13 cellular contexts compared by ENCODE assay signal in genomic region chr20:12660918-12661317, GRCh38.
A peak's percentile ranks its signal among the peaks of the same experiment; 100 is the strongest.
DNase-seq lines count a peak whose midpoint lies in the region; ATAC-seq, FAIRE-seq and TF ChIP-seq lines count a peak whose summit lies in the region.
"Had no signal": no experiment of that assay in that cellular context is flagged by ENCODE, and none has a peak within 500 bp of the region (broad histone marks: within the 10 kb centered on the region; RNA-seq: fewer than 3 reads in every experiment).

No MANE protein-coding gene starts in this region.

- H3K4me2 ChIP-seq in GM23338, result no peak overlapping the region
- H3K4me2 ChIP-seq in KMS-11, result no peak overlapping the region
- H3K4me2 ChIP-seq in mesendoderm (ENCODE audit: low read length), result no peak overlapping the region

- H2AFZ ChIP-seq in GM23338 (no peak overlapping the region), KMS-11 (ENCODE audit: low read depth) (no peak overlapping the region)

- H3K36me3 ChIP-seq in GM23338 (ENCODE audit: insufficient read depth) (no peaks in the 10 kb centered on the region), KMS-11 (ENCODE audit: insufficient read depth) (no peaks in the 10 kb centered on the region), mesendoderm (ENCODE audit: control insufficient read depth, insufficient read depth, low read length) (no peaks in the 10 kb centered on the region), kidney (ENCODE audit: control insufficient read depth in 1 of 2, insufficient read depth in 2 of 2, low read length in 2 of 2) (no peaks in the 10 kb centered on the region)
- H3K36me3 ChIP-seq: SJSA1, suprapubic skin had no signal

- intact Hi-C loops in kidney (cut with DNase I), result no loop called here

- H2BK120ac ChIP-seq in mesendoderm (ENCODE audit: low read depth, low read length), result no peak overlapping the region

- TF ChIP-seq CTCF in GM23338 (conservative IDR thresholded peaks at IDR 0.05; ENCODE audit: low read depth in 2 of 2) (peak; percentile 77 to 78), KMS-11 (conservative IDR thresholded peaks at IDR 0.05; ENCODE audit: low read depth, low read length) (peak; percentile 28), kidney (IDR thresholded peaks at IDR 0.05; ENCODE audit: borderline replicate concordance, extremely low read depth, insufficient read depth) (no peak)

- ATAC-seq in GM23338, result peak; percentile 82

- no peak for FAIRE-seq in kidney (lab: Jason Lieb, UNC)
- FAIRE-seq: small intestine had no signal

- H3K79me2 ChIP-seq in GM23338 (replicated peaks; ENCODE audit: insufficient read depth), result no peaks in the 10 kb centered on the region
- no peaks in the 10 kb centered on the region for H3K79me2 ChIP-seq in KMS-11 (ENCODE audit: insufficient read depth, low read depth)
- no peaks in the 10 kb centered on the region for H3K79me2 ChIP-seq in mesendoderm (ENCODE audit: control insufficient read depth, insufficient read depth, low read length)

- H3K4ac ChIP-seq in mesendoderm (ENCODE audit: low read depth, low read length), result peak overlapping the region; percentile 68

- no peaks in the 10 kb centered on the region for H3K27me3 ChIP-seq in GM23338 (ENCODE audit: insufficient read depth)
- no peaks in the 10 kb centered on the region for H3K27me3 ChIP-seq in KMS-11 (ENCODE audit: insufficient read depth, low read depth)
- H3K27me3 ChIP-seq in mesendoderm (ENCODE audit: insufficient read depth, low read length, poor library complexity), result no peaks in the 10 kb centered on the region
- H3K27me3 ChIP-seq: SJSA1, suprapubic skin had no signal

- H3K4me1 ChIP-seq in GM23338 (ENCODE audit: insufficient read depth) (no peaks in the 10 kb centered on the region), KMS-11 (ENCODE audit: low read depth, poor library complexity, severe bottlenecking) (no peaks in the 10 kb centered on the region), mesendoderm (ENCODE audit: control insufficient read depth, low read depth, low read length) (no peaks in the 10 kb centered on the region), kidney (ENCODE audit: control insufficient read depth in 1 of 2, insufficient read depth in 1 of 2, low read depth in 1 of 2, low read length in 2 of 2) (no peaks in the 10 kb centered on the region)
- H3K4me1 ChIP-seq: SJSA1, suprapubic skin had no signal

- no peak overlapping the region for H4K8ac ChIP-seq in mesendoderm (ENCODE audit: low read depth, low read length)

- H3K79me1 ChIP-seq in mesendoderm (ENCODE audit: low read length), result no peaks in the 10 kb centered on the region

- H3K36me3 Mint-ChIP-seq in GM23338 (ENCODE audit: low read depth), result peaks cover 29% of the 10 kb centered on the region

- peaks cover 4% of the 10 kb centered on the region; the same call in 1 of the 2 replicates for H3K9me2 ChIP-seq in GM23338 (ENCODE audit: insufficient read depth)

- DNase-seq in GM23338 (ENCODE audit: low spot score) (peak; percentile 93), astrocyte of the hippocampus (ENCODE audit: low read depth, low spot score) (peak; percentile 9), mesendoderm (peak; percentile 83), kidney (no peak), NCI-H524 treated with DMSO at 0.1 percent for 48 hours (lab: John Stamatoyannopoulos, UW) (no peak), occipital lobe (lab: John Stamatoyannopoulos, UW) (no peak)
- DNase-seq: activated CD4-positive, CD25-positive, alpha-beta regulatory T cell; NCI-H446 treated with DMSO at 0.1 percent for 48 hours; small intestine had no signal

- peaks cover 8% of the 10 kb centered on the region for H3K4me1 Mint-ChIP-seq in GM23338

- H3K4me3 ChIP-seq in GM23338 (no peak overlapping the region), KMS-11 (IDR thresholded peaks at IDR 0.05; ENCODE audit: insufficient read depth, low read depth, low read length) (no peak overlapping the region), mesendoderm (ENCODE audit: low read length) (no peak overlapping the region), kidney (ENCODE audit: low read length in 2 of 2) (no peak overlapping the region)
- H3K4me3 ChIP-seq: SJSA1, suprapubic skin had no signal

- no peak overlapping the region for H3K4me3 Mint-ChIP-seq in GM23338
- H3K4me3 Mint-ChIP-seq: dendritic cell treated with granulocyte-macrophage colony-stimulating factor and Interleukin-4, amounts not matched to agents 40 ng/mL and 50 ng/mL, for 4 days had no signal

- no CpG with 5 or more reads among the region's 2 CpGs for WGBS in mesendoderm (ENCODE audit: extremely low coverage, insufficient coverage, low lambda C conversion rate)

- H3K27ac ChIP-seq in GM23338 (ENCODE audit: low read depth) (no peak overlapping the region), KMS-11 (no peak overlapping the region), mesendoderm (ENCODE audit: low read depth, low read length) (no peak overlapping the region), kidney (ENCODE audit: low read depth in 2 of 2, low read length in 2 of 2) (no peak overlapping the region)
- H3K27ac ChIP-seq: SJSA1, suprapubic skin had no signal

- H3K27me3 Mint-ChIP-seq in GM23338 (ENCODE audit: insufficient read depth, low read depth, poor library complexity), result peaks cover 2% of the 10 kb centered on the region
- H3K27me3 Mint-ChIP-seq: dendritic cell treated with granulocyte-macrophage colony-stimulating factor and Interleukin-4, amounts not matched to agents 40 ng/mL and 50 ng/mL, for 4 days had no signal

- no peak overlapping the region for H4K5ac ChIP-seq in mesendoderm (ENCODE audit: low read length)

- H3K9ac ChIP-seq in KMS-11 (no peak overlapping the region), mesendoderm (ENCODE audit: low read length) (no peak overlapping the region), kidney (ENCODE audit: low read length in 2 of 2) (no peak overlapping the region)

- H2BK5ac ChIP-seq in mesendoderm (ENCODE audit: low read length), result no peak overlapping the region

- peaks cover 18% of the 10 kb centered on the region for H3K9me3 Mint-ChIP-seq in GM23338

- H4K20me1 ChIP-seq in GM23338 (replicated peaks; ENCODE audit: insufficient read depth), result no peaks in the 10 kb centered on the region
- no peaks in the 10 kb centered on the region for H4K20me1 ChIP-seq in KMS-11 (ENCODE audit: insufficient read depth)

- no peak overlapping the region for H2AK5ac ChIP-seq in mesendoderm (ENCODE audit: low read length)

- H3K18ac ChIP-seq in mesendoderm (ENCODE audit: low read length), result no peak overlapping the region

- no peaks in the 10 kb centered on the region for H3F3A ChIP-seq in GM23338 (replicated peaks; ENCODE audit: low read depth)

- H2BK15ac ChIP-seq in mesendoderm (replicated peaks; ENCODE audit: low read depth), result no peak overlapping the region

- no peaks in the 10 kb centered on the region for H3K9me3 ChIP-seq in kidney (ENCODE audit: control insufficient read depth in 1 of 2, low read length in 2 of 2)
- H3K9me3 ChIP-seq: SJSA1, suprapubic skin had no signal

- H3K56ac ChIP-seq in mesendoderm (ENCODE audit: low read length), result peak overlapping the region; percentile 9

- no peak overlapping the region for H3K23ac ChIP-seq in mesendoderm (ENCODE audit: low read length)

- 0 out of 2 replicates have a peak overlapping the region, but pooled peaks have one; percentile 45 for H3K27ac Mint-ChIP-seq in GM23338
- H3K27ac Mint-ChIP-seq: dendritic cell treated with granulocyte-macrophage colony-stimulating factor and Interleukin-4, amounts not matched to agents 40 ng/mL and 50 ng/mL, for 4 days had no signal

TF ChIP-seq in GM23338, 12 proteins besides CTCF, POLR2A, EP300 and RAD21:
- TF ChIP-seq JUNB (IDR thresholded peaks at IDR 0.05; ENCODE audit: unreplicated experiment), result no peak
TF ChIP-seq in GM23338: peak in this region for 0.

Comparison
In these comparisons a context has a peak if more than half of its experiments do, and no peak if none do; other contexts are left out.
1. DNase-seq: peak in GM23338 (single experiment), astrocyte of the hippocampus (single experiment) and mesendoderm (single experiment); none in kidney (single experiment), NCI-H524 treated with DMSO at 0.1 percent for 48 hours (single experiment) and occipital lobe (single experiment).